ENCODE assay signal across 8 cellular contexts in the genomic region with DNA sequence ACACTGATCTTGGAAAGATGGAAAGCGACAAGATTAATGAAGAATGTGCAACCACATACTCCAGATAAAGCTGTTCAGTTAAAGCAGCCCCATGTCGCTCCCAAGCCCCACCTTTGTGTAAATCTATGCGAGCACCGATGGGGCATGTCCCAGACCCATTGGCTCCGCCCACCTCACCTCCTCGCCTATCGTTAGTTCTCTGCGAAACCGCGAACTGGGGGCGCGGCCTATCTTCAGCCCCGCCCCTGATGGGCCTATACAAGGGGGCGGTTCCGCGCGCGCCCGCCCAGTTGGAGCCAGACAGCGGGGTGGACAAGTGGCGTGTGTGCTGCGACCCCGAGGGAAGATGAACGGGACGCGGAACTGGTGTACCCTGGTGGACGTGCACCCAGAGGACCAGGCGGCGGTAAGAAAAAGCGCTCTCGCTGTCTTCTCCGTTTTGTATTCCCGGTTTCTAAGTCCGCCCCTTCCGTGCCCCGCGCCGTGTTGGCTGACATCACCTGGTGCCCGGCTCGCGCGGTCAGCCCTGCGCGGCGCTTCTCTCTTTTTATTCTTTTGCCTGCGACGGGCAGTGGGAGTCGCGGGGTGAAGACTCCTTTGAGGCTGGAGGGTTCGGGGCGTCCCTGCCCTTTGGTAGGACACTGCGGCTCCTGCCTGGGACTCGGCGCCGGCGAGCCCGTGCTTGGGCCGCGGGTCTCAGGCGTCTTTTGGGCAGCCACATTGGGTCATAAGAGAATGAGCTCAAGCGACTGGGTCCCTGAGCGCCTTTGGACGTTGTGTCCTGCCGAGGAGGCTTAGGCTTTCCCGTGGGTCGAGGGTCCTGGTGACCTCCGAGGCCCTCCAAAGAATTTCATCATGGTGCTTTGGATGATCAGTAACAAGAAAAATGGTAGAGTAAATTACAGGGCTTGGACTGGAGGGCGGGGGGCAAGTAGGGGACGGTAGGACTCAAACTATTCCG. TPM values are rescaled to one million over a fixed set of nuclear protein-coding genes. Genes with fewer than 3 reads are reported as not detected.
DNase-seq lines count a peak whose midpoint lies in the region; TF ChIP-seq lines count a peak whose summit lies in the region.

A gene with protein sequence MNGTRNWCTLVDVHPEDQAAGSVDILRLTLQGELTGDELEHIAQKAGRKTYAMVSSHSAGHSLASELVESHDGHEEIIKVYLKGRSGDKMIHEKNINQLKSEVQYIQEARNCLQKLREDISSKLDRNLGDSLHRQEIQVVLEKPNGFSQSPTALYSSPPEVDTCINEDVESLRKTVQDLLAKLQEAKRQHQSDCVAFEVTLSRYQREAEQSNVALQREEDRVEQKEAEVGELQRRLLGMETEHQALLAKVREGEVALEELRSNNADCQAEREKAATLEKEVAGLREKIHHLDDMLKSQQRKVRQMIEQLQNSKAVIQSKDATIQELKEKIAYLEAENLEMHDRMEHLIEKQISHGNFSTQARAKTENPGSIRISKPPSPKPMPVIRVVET (plus strand): TSS at position 289 of the 961 bp plus-strand sequence. CDS start 58 bp downstream, at position 347.

- H3F3A ChIP-seq in DOHH2 (ENCODE audit: control insufficient read depth, insufficient read depth) = no peaks in the 10 kb centered on the region

- no peak within 1 kb of the TSS for H2BK15ac ChIP-seq in neuronal stem cell (ENCODE audit: low read length)

- peak within 1 kb of the TSS; percentile 77 for H2AFZ ChIP-seq in neuronal stem cell (ENCODE audit: low read length)

- H3K4me1 ChIP-seq in DOHH2 (ENCODE audit: control insufficient read depth, low read length) (peaks cover 21% of the 10 kb centered on the region), neuronal stem cell (ENCODE audit: control insufficient read depth in 2 of 2, insufficient read depth in 1 of 2, low read depth in 1 of 2, low read length in 2 of 2) (peaks cover 9 to 16% of the 10 kb centered on the region in 2 donors)

- no peaks in the 10 kb centered on the region for H3K79me1 ChIP-seq in neuronal stem cell (ENCODE audit: low read depth, low read length)

- H4K8ac ChIP-seq in neuronal stem cell (ENCODE audit: low read depth, low read length) = no peak within 1 kb of the TSS

- no peaks in the 10 kb centered on the region for H4K20me1 ChIP-seq in DOHH2 (ENCODE audit: control insufficient read depth, insufficient read depth, low read depth, low read length)

- H3K9me3 ChIP-seq in DOHH2 (ENCODE audit: control insufficient read depth, insufficient read depth, low read length) (no peaks in the 10 kb centered on the region), neuronal stem cell (replicated peaks in 1 of 2; ENCODE audit: control insufficient read depth in 2 of 2, insufficient read depth in 1 of 2, low read depth in 1 of 2, low read length in 2 of 2) (no peaks in the 10 kb centered on the region)

- H3K4ac ChIP-seq in neuronal stem cell (ENCODE audit: low read length) = no peak within 1 kb of the TSS

- H3K4me3 ChIP-seq in DOHH2 (ENCODE audit: low read length) (peak within 1 kb of the TSS; percentile 76), neuronal stem cell (ENCODE audit: low read length in 2 of 2) (peak within 1 kb of the TSS; percentile 66 to 90)

- peak within 1 kb of the TSS; percentile 75 for H3K9ac ChIP-seq in neuronal stem cell (ENCODE audit: low read depth, low read length, poor library complexity)

- no peak within 1 kb of the TSS for H3K14ac ChIP-seq in neuronal stem cell (ENCODE audit: low read length)

- H3K4me2 ChIP-seq in DOHH2 (ENCODE audit: low read length) (peak within 1 kb of the TSS; percentile 87), neuronal stem cell (ENCODE audit: insufficient read depth, low read length, poor library complexity, severe bottlenecking) (peak within 1 kb of the TSS; percentile 75)

- H2AK5ac ChIP-seq in neuronal stem cell (ENCODE audit: low read depth, low read length) = no peak within 1 kb of the TSS

- WGBS in neuronal stem cell (ENCODE audit: extremely low coverage in 2 of 2, insufficient read length in 2 of 2, insufficient replicate concordance in 1 of 2), 2 donors = no CpG with 5 or more reads among the region's 70 CpGs

- DNase-seq in GOT3 (lab: John Stamatoyannopoulos, UW) = peak; percentile 64
- DNase-seq in LoVo (ENCODE audit: low spot score) = peak; percentile 96
- peak; percentile 55 for DNase-seq in SIG-M5 (lab: John Stamatoyannopoulos, UW)
- DNase-seq in activated gamma-delta T cell treated with anti-CD3 and anti-CD28 coated beads, Interleukin-2, amount 50 U/mL, for 16 hours (ENCODE audit: low read depth) = peak; percentile 88
- peak; percentile 78 for DNase-seq in foreskin melanocyte
- DNase-seq in neuronal stem cell (ENCODE audit: low spot score) = peak; percentile 91
- peak; percentile 12 to 94 (median 68) for DNase-seq in substantia nigra (lab: John Stamatoyannopoulos, UW)

- H3K79me2 ChIP-seq in DOHH2 (ENCODE audit: control insufficient read depth, low read length) = no peaks in the 10 kb centered on the region

- H2BK5ac ChIP-seq in neuronal stem cell (ENCODE audit: low read length) = no peak within 1 kb of the TSS

- H3K27me3 ChIP-seq in DOHH2 (ENCODE audit: control insufficient read depth, low read length) (peaks cover 18% of the 10 kb centered on the region), neuronal stem cell (ENCODE audit: control insufficient read depth in 3 of 3, insufficient read depth in 3 of 3, low read depth in 1 of 3, low read length in 3 of 3) (no peaks in the 10 kb centered on the region)

- no peak within 1 kb of the TSS for H2BK12ac ChIP-seq in neuronal stem cell (ENCODE audit: low read length)

- no peak within 1 kb of the TSS for H2BK120ac ChIP-seq in neuronal stem cell (ENCODE audit: low read depth, low read length)

- H3K36me3 ChIP-seq in DOHH2 (ENCODE audit: control insufficient read depth, low read length) (no peaks in the 10 kb centered on the region), neuronal stem cell (replicated peaks in 1 of 2; ENCODE audit: control insufficient read depth in 2 of 2, insufficient read depth in 2 of 2, low read length in 2 of 2) (peaks cover under 1 to 6% of the 10 kb centered on the region in 2 donors)

- no peaks in the 10 kb centered on the region for H3K9me2 ChIP-seq in DOHH2 (replicated peaks; ENCODE audit: control insufficient read depth, low read length)

- peak within 1 kb of the TSS; percentile 89 for H3K23ac ChIP-seq in neuronal stem cell (ENCODE audit: low read depth, low read length, poor library complexity)

- H3K27ac ChIP-seq in DOHH2 (ENCODE audit: low read depth, low read length) (peak within 1 kb of the TSS; percentile 47), neuronal stem cell (replicated peaks; ENCODE audit: low read length) (peak within 1 kb of the TSS; percentile 4), substantia nigra (ENCODE audit: low read depth, low read length, poor library complexity, severe bottlenecking) (peak within 1 kb of the TSS; percentile 42)

- TF ChIP-seq CTCF in DOHH2 (IDR thresholded peaks at IDR 0.05; ENCODE audit: low read depth, low read length, poor library complexity, severe bottlenecking) = no peak

- H3K18ac ChIP-seq in neuronal stem cell (ENCODE audit: low read length) = peak within 1 kb of the TSS; percentile 69

- no peak within 1 kb of the TSS for H4K91ac ChIP-seq in neuronal stem cell (ENCODE audit: low read depth, low read length, poor library complexity)

RNA-seq across cellular contexts. Expression of the gene that starts here (rescaled TPM):
- polyA plus RNA-seq in neuronal stem cell (2013, experiment 1 of 2) = 8.1 TPM
- 8.3 TPM for polyA plus RNA-seq in neuronal stem cell (2013, experiment 2 of 2)

Comparison
In these comparisons a context has a peak if more than half of its experiments do, and no peak if none do; other contexts are left out.
1. Peak in every context shown above with its lines: DNase-seq, H3K4me3 ChIP-seq and H3K27ac ChIP-seq.